ENCODE assay signal across 21 cellular contexts in the genomic region with DNA sequence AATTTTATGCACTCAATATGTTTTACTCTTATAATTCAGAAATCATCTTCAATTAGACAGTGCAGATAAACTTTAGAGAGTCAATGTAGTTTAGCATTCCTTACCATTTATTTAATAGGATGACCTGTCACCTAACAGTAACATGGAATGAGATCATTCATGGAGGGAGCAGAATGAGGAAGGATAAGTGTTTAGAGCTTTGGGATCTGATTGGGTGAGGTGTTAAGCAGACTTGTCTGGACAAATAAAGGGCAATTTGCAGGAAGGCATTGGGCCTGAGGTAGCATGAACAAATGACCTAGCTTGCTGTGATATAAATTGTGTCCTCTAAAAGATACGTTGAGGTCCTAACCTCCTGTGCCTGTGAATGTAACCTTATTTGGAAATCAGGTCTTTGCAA.
"Had no signal": no experiment of that assay in that cellular context is flagged by ENCODE, and none has a peak within 500 bp of the region (broad histone marks: within the 10 kb centered on the region; RNA-seq: fewer than 3 reads in every experiment).

No MANE protein-coding gene starts in this region.

- H3K9me3 ChIP-seq: gastrocnemius medialis, lower lobe of right lung, ovary, psoas muscle, sigmoid colon, stomach, thyroid gland had no signal

- H3K27ac Mint-ChIP-seq: effector memory CD8-positive, alpha-beta T cell; natural killer cell; stimulated activated effector memory CD8-positive, alpha-beta T cell treated with anti-CD3 and anti-CD28 coated beads, Interleukin-12 subunit alpha, Interleukin-12 subunit beta, amount 100 ng/mL, for 72 hours had no signal

- DNase-seq: cortex of kidney; effector memory CD8-positive, alpha-beta T cell; gastrocnemius medialis; head of caudate nucleus; left ventricle myocardium superior; lower lobe of right lung; natural killer cell; occipital lobe; ovary; posterior cingulate gyrus; psoas muscle; right cardiac atrium; sigmoid colon; stimulated activated CD4-positive, alpha-beta T cell treated with anti-CD3 and anti-CD28 coated beads, Interleukin-2, amount 100 ng/mL, for 24 hours; stimulated activated CD4-positive, alpha-beta T cell treated with anti-CD3 and anti-CD28 coated beads, Interleukin-4, amount 100 ng/mL, for 24 hours; stimulated activated naive CD4-positive, alpha-beta T cell treated with Interleukin-2 at 50 U/mL for 16 hours; stomach; thyroid gland; trophoblast cell had no signal

- H3K27me3 Mint-ChIP-seq: effector memory CD8-positive, alpha-beta T cell; memory B cell had no signal

- H3K36me3 Mint-ChIP-seq: natural killer cell; stimulated activated effector memory CD8-positive, alpha-beta T cell treated with anti-CD3 and anti-CD28 coated beads, Interleukin-12 subunit alpha, Interleukin-12 subunit beta, amount 100 ng/mL, for 72 hours had no signal

- ATAC-seq: effector memory CD8-positive, alpha-beta T cell; gastrocnemius medialis; left ventricle myocardium superior; lower lobe of right lung; natural killer cell; psoas muscle; right cardiac atrium; stimulated activated effector memory CD8-positive, alpha-beta T cell treated with anti-CD3 and anti-CD28 coated beads, Interleukin-12 subunit alpha, Interleukin-12 subunit beta, amount 100 ng/mL, for 72 hours had no signal

- H3K4me1 Mint-ChIP-seq: natural killer cell; stimulated activated effector memory CD8-positive, alpha-beta T cell treated with anti-CD3 and anti-CD28 coated beads, Interleukin-12 subunit alpha, Interleukin-12 subunit beta, amount 100 ng/mL, for 72 hours had no signal

- H3K9me3 Mint-ChIP-seq: effector memory CD8-positive, alpha-beta T cell; memory B cell; natural killer cell; stimulated activated effector memory CD8-positive, alpha-beta T cell treated with anti-CD3 and anti-CD28 coated beads, Interleukin-12 subunit alpha, Interleukin-12 subunit beta, amount 100 ng/mL, for 72 hours had no signal

- H3K4me3 Mint-ChIP-seq: effector memory CD8-positive, alpha-beta T cell; memory B cell; natural killer cell; stimulated activated effector memory CD8-positive, alpha-beta T cell treated with anti-CD3 and anti-CD28 coated beads, Interleukin-12 subunit alpha, Interleukin-12 subunit beta, amount 100 ng/mL, for 72 hours had no signal
